Comparison of ENCODE assay signal across 8 cellular contexts in genomic region chr5:6377121-6377520, GRCh38. TPM values are rescaled to one million over a fixed set of nuclear protein-coding genes. Genes with fewer than 3 reads are reported as not detected.
DNase-seq lines count a peak whose midpoint lies in the region; ATAC-seq and TF ChIP-seq lines count a peak whose summit lies in the region.

No MANE protein-coding gene starts in this region.

- TF ChIP-seq CTCF in left lung (IDR thresholded peaks at IDR 0.05): no peak
- TF ChIP-seq CTCF in testis (IDR thresholded peaks at IDR 0.05): no peak
- no peak for TF ChIP-seq CTCF in GM10248 (IDR thresholded peaks at IDR 0.05; ENCODE audit: control extremely low read depth, extremely low read depth, low read depth, missing control alignments)

- DNase-seq in activated CD8-positive, alpha-beta memory T cell treated with anti-CD3 and anti-CD28 coated beads for 24 hours: peak; percentile 48
- DNase-seq in activated CD8-positive, alpha-beta memory T cell treated with anti-CD3 and anti-CD28 coated beads, Interleukin-2, amount 50 U/mL, for 48 hours: no peak
- no peak for DNase-seq in activated naive CD8-positive, alpha-beta T cell treated with anti-CD3 and anti-CD28 coated beads, Interleukin-2, amount 50 U/mL, for 24 hours
- DNase-seq in left lung: no peak
- DNase-seq in testis: peak; percentile 6
- no peak for DNase-seq in GM10248 (ENCODE audit: extremely low spot score)
- no peak for DNase-seq in effector CD8-positive, alpha-beta T cell (lab: John Stamatoyannopoulos, UW)
- DNase-seq in DMS 273 treated with DMSO at 0.1 percent for 48 hours (lab: John Stamatoyannopoulos, UW): no peak

- H3K9me3 ChIP-seq in left lung (no peaks in the 10 kb centered on the region), testis (no peaks in the 10 kb centered on the region)

- H3K36me3 ChIP-seq in left lung: peaks cover 0 to 48% of the 10 kb centered on the region in 2 donors
- no peaks in the 10 kb centered on the region for H3K36me3 ChIP-seq in testis (ENCODE audit: low read depth, missing control alignments)

- intact Hi-C loops in left lung (cut with DNase I) (no loop called here), testis (cut with DNase I; ENCODE audit: low total_unique reads) (no loop called here)

- H3K27ac ChIP-seq in left lung (no peak overlapping the region), testis (no peak overlapping the region)

- H3K4me3 ChIP-seq in left lung (peak overlapping the region; percentile 92 to 99), testis (peak overlapping the region; percentile 84 to 87)

- H3K4me1 ChIP-seq in left lung (peaks cover 10 to 33% of the 10 kb centered on the region in 2 donors), testis (peaks cover 12% of the 10 kb centered on the region)

- CTCF ChIA-PET in GM10248 (lab: Yijun Ruan, JAX): interaction anchor here (1.0 to 4.0 kb wide), 3 partner anchors 10 to 368 kb away, joined by 4 to 18 read pairs (median 4); no protein-coding TSS in a partner anchor

- POLR2A ChIA-PET in GM10248 (lab: Yijun Ruan, JAX): no interaction called here

- H3K27ac Mint-ChIP-seq in activated naive CD8-positive, alpha-beta T cell treated with anti-CD3 and anti-CD28 coated beads, Interleukin-2, amount 50 U/mL, for 24 hours: peak overlapping the region; percentile 99

- no peaks in the 10 kb centered on the region for H3K27me3 Mint-ChIP-seq in activated naive CD8-positive, alpha-beta T cell treated with anti-CD3 and anti-CD28 coated beads, Interleukin-2, amount 50 U/mL, for 24 hours

- H3K9me3 Mint-ChIP-seq in activated naive CD8-positive, alpha-beta T cell treated with anti-CD3 and anti-CD28 coated beads, Interleukin-2, amount 50 U/mL, for 24 hours: no peaks in the 10 kb centered on the region

- H3K27me3 ChIP-seq in left lung (no peaks in the 10 kb centered on the region), testis (no peaks in the 10 kb centered on the region)

- 64% methylated on average over 8 of the region's 8 CpGs for WGBS in testis, 2 donors

- no peak for ATAC-seq in activated naive CD8-positive, alpha-beta T cell treated with anti-CD3 and anti-CD28 coated beads, Interleukin-2, amount 50 U/mL, for 24 hours
- no peak for ATAC-seq in left lung

- H3K36me3 Mint-ChIP-seq in activated naive CD8-positive, alpha-beta T cell treated with anti-CD3 and anti-CD28 coated beads, Interleukin-2, amount 50 U/mL, for 24 hours (ENCODE audit: low read depth): peaks cover 59% of the 10 kb centered on the region

- H3K4me1 Mint-ChIP-seq in activated naive CD8-positive, alpha-beta T cell treated with anti-CD3 and anti-CD28 coated beads, Interleukin-2, amount 50 U/mL, for 24 hours: peaks cover 31% of the 10 kb centered on the region

- peak overlapping the region; percentile 99 for H3K4me3 Mint-ChIP-seq in activated naive CD8-positive, alpha-beta T cell treated with anti-CD3 and anti-CD28 coated beads, Interleukin-2, amount 50 U/mL, for 24 hours

- TF ChIP-seq POLR2A in testis (IDR thresholded peaks at IDR 0.05): no peak

RNA-seq across cellular contexts. Expression of gene MED10, which starts 1.2 kb away (rescaled TPM):
- total RNA-seq in left lung (10 to 100 TPM; 21.4 to 28.5 TPM), testis (10 to 100 TPM; 43.8 to 47.9 TPM)
- polyA plus RNA-seq in testis (ENCODE audit: insufficient read depth, low read depth, low replicate concordance): 43.6 TPM

Comparison
In these comparisons a context has a peak if more than half of its experiments do, and no peak if none do; other contexts are left out.
1. DNase-seq: peak in activated CD8-positive, alpha-beta memory T cell treated with anti-CD3 and anti-CD28 coated beads for 24 hours (single experiment) and testis (single experiment); none in activated CD8-positive, alpha-beta memory T cell treated with anti-CD3 and anti-CD28 coated beads, Interleukin-2, amount 50 U/mL, for 48 hours (single experiment), activated naive CD8-positive, alpha-beta T cell treated with anti-CD3 and anti-CD28 coated beads, Interleukin-2, amount 50 U/mL, for 24 hours (single experiment), left lung (0 of 2), GM10248 (single experiment), effector CD8-positive, alpha-beta T cell (single experiment) and DMS 273 treated with DMSO at 0.1 percent for 48 hours (single experiment).